11 cellular contexts compared by ENCODE assay signal in the genomic region with DNA sequence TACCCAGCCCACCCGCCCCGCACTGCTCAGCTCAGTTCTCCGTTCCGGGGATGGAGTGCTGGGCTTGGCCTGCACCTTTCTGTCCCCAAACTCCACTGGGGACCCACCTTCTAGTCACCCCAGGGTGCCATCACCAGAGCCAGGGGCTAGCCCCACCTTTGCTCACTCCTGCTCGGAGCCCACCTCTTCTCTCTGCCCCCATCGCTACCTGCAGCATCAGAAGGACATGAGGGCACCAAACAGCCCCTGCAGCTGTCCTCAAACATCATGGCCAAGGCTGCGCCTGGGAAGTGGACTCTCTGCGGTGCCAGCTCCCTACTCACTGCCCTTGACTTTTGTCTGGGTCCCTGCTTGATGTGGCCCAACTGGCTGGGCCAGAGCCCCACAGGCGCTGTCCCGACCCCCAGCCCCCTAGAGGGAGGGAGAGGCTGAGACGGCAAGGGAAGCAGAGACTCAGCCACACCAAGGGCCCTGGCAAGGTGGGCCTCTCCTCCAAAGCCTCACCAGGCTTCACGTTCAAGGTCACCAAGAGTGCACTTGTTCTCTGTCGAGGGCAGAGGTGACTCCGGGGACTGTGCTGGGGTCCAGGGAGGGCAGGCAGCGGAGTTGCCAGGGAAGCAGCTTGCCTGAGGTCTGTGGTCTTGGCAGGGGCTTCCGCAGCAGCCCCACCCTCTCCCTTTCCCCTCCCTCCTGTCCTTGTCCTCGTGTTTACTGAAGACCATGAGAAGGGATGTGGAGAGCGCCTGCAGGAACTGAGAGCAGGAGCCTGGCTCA. TPM values are rescaled to one million over a fixed set of nuclear protein-coding genes. Genes with fewer than 3 reads are reported as not detected.
DNase-seq lines count a peak whose midpoint lies in the region; ATAC-seq, FAIRE-seq and TF ChIP-seq lines count a peak whose summit lies in the region.
"Not testable (repeated sequence)": the region's sequence is repeated elsewhere in the genome, so short reads cannot be mapped to it uniquely, and the experiment has no call there.
"Had no signal": no experiment of that assay in that cellular context is flagged by ENCODE, and none has a peak within 500 bp of the region (broad histone marks: within the 10 kb centered on the region; RNA-seq: fewer than 3 reads in every experiment).

No MANE protein-coding gene starts in this region.

- not testable (repeated sequence) for TF ChIP-seq RAD21 in GM12878 (IDR thresholded peaks at IDR 0.05; ENCODE audit: insufficient read depth, low read depth, low read length)

- SMC1A ChIA-PET in GM12878 (lab: Charles Lee; ENCODE audit: uncharacterized antibody, unreplicated experiment): interaction anchor here (0.7 to 1.3 kb wide), 2 partner anchors 9 to 44 kb away, joined by 3 read pairs; no protein-coding TSS in a partner anchor

- not testable (repeated sequence) for H3K27me3 Mint-ChIP-seq in CD8-positive, alpha-beta T cell (ENCODE audit: low read depth); T-helper 1 cell treated with Interleukin-12 subunit alpha and Interleukin-12 subunit beta and Interleukin-4 antibody, amounts not matched to agents 30 μg/mL and 1 μg/mL, for 36 hours (ENCODE audit: low read depth); activated CD8-positive, alpha-beta T cell treated with anti-CD3 and anti-CD28 coated beads, Interleukin-2, amount 10 ng/mL, durations not matched to agents 7 days and 5 days (ENCODE audit: low read depth); naive thymus-derived CD8-positive, alpha-beta T cell; stimulated activated naive B cell treated with anti-CD40 and anti-IgM and Interleukin-4, amounts not matched to agents 10 μg/mL and 1 μg/mL and 100 μg/mL, for 72 hours

- H2AFZ ChIP-seq in GM12878 (ENCODE audit: control insufficient read depth, low read depth, low read length): not testable (repeated sequence)

- peak overlapping the region; percentile 71 for H3K27ac Mint-ChIP-seq in CD8-positive, alpha-beta T cell
- H3K27ac Mint-ChIP-seq in T-helper 1 cell treated with Interleukin-12 subunit alpha and Interleukin-12 subunit beta and Interleukin-4 antibody, amounts not matched to agents 30 μg/mL and 1 μg/mL, for 36 hours: peak overlapping the region; percentile 26
- H3K27ac Mint-ChIP-seq in activated CD8-positive, alpha-beta T cell treated with anti-CD3 and anti-CD28 coated beads, Interleukin-2, amount 10 ng/mL, durations not matched to agents 7 days and 5 days: peak overlapping the region; percentile 5
- peak overlapping the region in 6 of 10 donors; percentile 24 to 76 (median 50) for H3K27ac Mint-ChIP-seq in naive thymus-derived CD8-positive, alpha-beta T cell
- peak overlapping the region; percentile 65 for H3K27ac Mint-ChIP-seq in stimulated activated naive B cell treated with anti-CD40 and anti-IgM and Interleukin-4, amounts not matched to agents 10 μg/mL and 1 μg/mL and 100 μg/mL, for 72 hours

- WGBS in GM12878 (ENCODE audit: insufficient coverage, insufficient replicate concordance, low lambda C conversion rate, missing lambda C conversion rate): 51% methylated on average over 15 of the region's 18 CpGs

- H3K4me3 Mint-ChIP-seq in CD8-positive, alpha-beta T cell: peak overlapping the region; percentile 43
- H3K4me3 Mint-ChIP-seq in T-helper 1 cell treated with Interleukin-12 subunit alpha and Interleukin-12 subunit beta and Interleukin-4 antibody, amounts not matched to agents 30 μg/mL and 1 μg/mL, for 36 hours; activated CD8-positive, alpha-beta T cell treated with anti-CD3 and anti-CD28 coated beads, Interleukin-2, amount 10 ng/mL, durations not matched to agents 7 days and 5 days: not testable (repeated sequence)
- peak overlapping the region in 9 of 10 donors; percentile 45 to 91 (median 63) for H3K4me3 Mint-ChIP-seq in naive thymus-derived CD8-positive, alpha-beta T cell
- peak overlapping the region in 1 of 2 donors; percentile 39 for H3K4me3 Mint-ChIP-seq in stimulated activated naive B cell treated with anti-CD40 and anti-IgM and Interleukin-4, amounts not matched to agents 10 μg/mL and 1 μg/mL and 100 μg/mL, for 72 hours

- H3K36me3 Mint-ChIP-seq in CD8-positive, alpha-beta T cell; T-helper 1 cell treated with Interleukin-12 subunit alpha and Interleukin-12 subunit beta and Interleukin-4 antibody, amounts not matched to agents 30 μg/mL and 1 μg/mL, for 36 hours (ENCODE audit: low read depth); activated CD8-positive, alpha-beta T cell treated with anti-CD3 and anti-CD28 coated beads, Interleukin-2, amount 10 ng/mL, durations not matched to agents 7 days and 5 days (ENCODE audit: low read depth); naive thymus-derived CD8-positive, alpha-beta T cell; stimulated activated naive B cell treated with anti-CD40 and anti-IgM and Interleukin-4, amounts not matched to agents 10 μg/mL and 1 μg/mL and 100 μg/mL, for 72 hours: not testable (repeated sequence)

- TF ChIP-seq POLR2A in GM12878 (IDR thresholded peaks at IDR 0.05; ENCODE audit: low read depth, low read length): not testable (repeated sequence)

- not testable (repeated sequence) for H3K9ac ChIP-seq in GM12878 (ENCODE audit: control insufficient read depth, insufficient read depth, low read length)

- H3K4me1 ChIP-seq in CD8-positive, alpha-beta T cell (ENCODE audit: insufficient read depth, low read length): peaks cover 30% of the 10 kb centered on the region
- not testable (repeated sequence) for H3K4me1 ChIP-seq in GM12878 (ENCODE audit: control insufficient read depth, insufficient read depth, low read length)

- not testable (repeated sequence) for H3K4me3 ChIP-seq in CD8-positive, alpha-beta T cell (ENCODE audit: low read depth, low read length); GM12878

- H3K9me3 Mint-ChIP-seq in CD8-positive, alpha-beta T cell; T-helper 1 cell treated with Interleukin-12 subunit alpha and Interleukin-12 subunit beta and Interleukin-4 antibody, amounts not matched to agents 30 μg/mL and 1 μg/mL, for 36 hours; activated CD8-positive, alpha-beta T cell treated with anti-CD3 and anti-CD28 coated beads, Interleukin-2, amount 10 ng/mL, durations not matched to agents 7 days and 5 days (ENCODE audit: insufficient read depth); naive thymus-derived CD8-positive, alpha-beta T cell; stimulated activated naive B cell treated with anti-CD40 and anti-IgM and Interleukin-4, amounts not matched to agents 10 μg/mL and 1 μg/mL and 100 μg/mL, for 72 hours: not testable (repeated sequence)

- H3K79me2 ChIP-seq in GM12878 (ENCODE audit: control insufficient read depth, insufficient read depth, low read length): not testable (repeated sequence)

- TF ChIP-seq CTCF in CD8-positive, alpha-beta T cell (IDR thresholded peaks at IDR 0.05); GM12878 (IDR thresholded peaks at IDR 0.05 in 2 of 3, conservative IDR thresholded peaks at IDR 0.05 in 1 of 3; ENCODE audit: control insufficient read depth in 2 of 3, extremely low read depth in 1 of 3, insufficient read depth in 1 of 3, low read depth in 3 of 3, low read length in 3 of 3): not testable (repeated sequence)

- H3K27me3 ChIP-seq in CD8-positive, alpha-beta T cell (ENCODE audit: insufficient read depth, low read length); GM12878 (replicated peaks in 1 of 2; ENCODE audit: control insufficient read depth in 2 of 2, insufficient read depth in 2 of 2, low read length in 1 of 2): not testable (repeated sequence)

- RAD21 ChIA-PET in GM12878 (lab: Charles Lee; ENCODE audit: unreplicated experiment): not testable (repeated sequence)

- CTCF ChIA-PET in CD8-positive, alpha-beta T cell (lab: Charles Lee): interaction anchor here (1.1 kb wide), 1 partner anchor 172 kb away, joined by 3 read pairs; no protein-coding TSS in a partner anchor
- CTCF ChIA-PET in activated CD8-positive, alpha-beta T cell treated with anti-CD3 and anti-CD28 coated beads, Interleukin-2, amount 10 ng/mL, durations not matched to agents 7 days and 5 days (lab: Charles Lee): interaction anchor here (0.9 to 1.3 kb wide), 6 partner anchors 8 to 464 kb away, joined by 3 to 8 read pairs (median 4); no protein-coding TSS in a partner anchor
- CTCF ChIA-PET in GM12878 (lab: Yijun Ruan, JAX): interaction anchor here (0.6 to 1.3 kb wide), 2 partner anchors 72 to 459 kb away, joined by 3 read pairs; no protein-coding TSS in a partner anchor

- BruUV-seq in GM12878 (replicated peaks; lab: Mats Ljungman, UMichigan): not testable (repeated sequence)

- FAIRE-seq in GM12878 (lab: Jason Lieb, UNC): peak; percentile 18

- not testable (repeated sequence) for TF ChIP-seq EP300 in GM12878 (IDR thresholded peaks at IDR 0.05; ENCODE audit: borderline replicate concordance in 1 of 2, control insufficient read depth in 1 of 2, low read depth in 2 of 2, low read length in 2 of 2)

- POLR2A ChIA-PET in CD8-positive, alpha-beta T cell (lab: Charles Lee); activated CD8-positive, alpha-beta T cell treated with anti-CD3 and anti-CD28 coated beads, Interleukin-2, amount 10 ng/mL, durations not matched to agents 7 days and 5 days (lab: Charles Lee); GM12878 (lab: Charles Lee): not testable (repeated sequence)
- POLR2A ChIA-PET in naive thymus-derived CD8-positive, alpha-beta T cell (lab: Charles Lee): interaction anchor here (1.2 kb wide), 1 partner anchor 10 kb away, joined by 3 read pairs; no protein-coding TSS in a partner anchor

- H4K20me1 ChIP-seq in GM12878 (ENCODE audit: control insufficient read depth, insufficient read depth): not testable (repeated sequence)

- not testable (repeated sequence) for H3K27ac ChIP-seq in CD8-positive, alpha-beta T cell (ENCODE audit: low read depth, low read length); GM12878 (ENCODE audit: control insufficient read depth, insufficient read depth)

- peaks cover 33% of the 10 kb centered on the region for H3K4me1 Mint-ChIP-seq in CD8-positive, alpha-beta T cell (ENCODE audit: low read depth)
- H3K4me1 Mint-ChIP-seq in T-helper 1 cell treated with Interleukin-12 subunit alpha and Interleukin-12 subunit beta and Interleukin-4 antibody, amounts not matched to agents 30 μg/mL and 1 μg/mL, for 36 hours (ENCODE audit: low read depth): peaks cover 18% of the 10 kb centered on the region
- H3K4me1 Mint-ChIP-seq in activated CD8-positive, alpha-beta T cell treated with anti-CD3 and anti-CD28 coated beads, Interleukin-2, amount 10 ng/mL, durations not matched to agents 7 days and 5 days (ENCODE audit: low read depth): peaks cover 34% of the 10 kb centered on the region
- H3K4me1 Mint-ChIP-seq in naive thymus-derived CD8-positive, alpha-beta T cell: peaks cover 13 to 46% (median 33%) of the 10 kb centered on the region in 4 donors
- peaks cover 16 to 21% of the 10 kb centered on the region in 2 donors for H3K4me1 Mint-ChIP-seq in stimulated activated naive B cell treated with anti-CD40 and anti-IgM and Interleukin-4, amounts not matched to agents 10 μg/mL and 1 μg/mL and 100 μg/mL, for 72 hours

- intact Hi-C loops in CD8-positive, alpha-beta T cell (cut with DNase I, micrococcal nuclease); GM12878 (cut with micrococcal nuclease; ENCODE audit: unreplicated experiment): not testable (repeated sequence)

- in situ Hi-C loops in GM12878 (cut with MboI): not testable (repeated sequence)

- DNase-seq in CD8-positive, alpha-beta T cell; activated CD8-positive, alpha-beta T cell treated with anti-CD3 and anti-CD28 coated beads, Interleukin-2, amount 10 ng/mL, durations not matched to agents 7 days and 5 days; GM12878 (ENCODE audit: low read depth, low spot score); stimulated activated naive B cell treated with anti-CD40 and anti-IgM and Interleukin-4, amounts not matched to agents 10 μg/mL and 1 μg/mL and 100 μg/mL, for 72 hours: not testable (repeated sequence)
- peak; percentile 41 for DNase-seq in left lobe of liver (ENCODE audit: low spot score)
- DNase-seq in naive thymus-derived CD8-positive, alpha-beta T cell: peak in 1 of 10 donors; percentile 34

- H3K9me3 ChIP-seq in CD8-positive, alpha-beta T cell (ENCODE audit: low read length); GM12878 (replicated peaks; ENCODE audit: control insufficient read depth, insufficient read depth, low read length): not testable (repeated sequence)

- H3K4me2 ChIP-seq in GM12878 (ENCODE audit: control insufficient read depth, insufficient read depth): not testable (repeated sequence)

- not testable (repeated sequence) for ATAC-seq in CD8-positive, alpha-beta T cell; activated CD8-positive, alpha-beta T cell treated with anti-CD3 and anti-CD28 coated beads, Interleukin-2, amount 10 ng/mL, durations not matched to agents 7 days and 5 days; GM12878; left lobe of liver; naive thymus-derived CD8-positive, alpha-beta T cell
- peak; percentile 5 to 13 for ATAC-seq in stimulated activated naive B cell treated with anti-CD40 and anti-IgM and Interleukin-4, amounts not matched to agents 10 μg/mL and 1 μg/mL and 100 μg/mL, for 72 hours (replicated peaks)

- not testable (repeated sequence) for H3K36me3 ChIP-seq in CD8-positive, alpha-beta T cell (ENCODE audit: insufficient read depth, low read length); GM12878 (ENCODE audit: control insufficient read depth in 2 of 2, insufficient read depth in 2 of 2, low read length in 1 of 2)

RNA-seq across cellular contexts. Expression of gene ALPP, which starts 13.6 kb away (rescaled TPM):
- total RNA-seq in CD8-positive, alpha-beta T cell: not detected
- not detected for total RNA-seq in activated CD8-positive, alpha-beta T cell treated with anti-CD3 and anti-CD28 coated beads, Interleukin-2, amount 10 ng/mL, durations not matched to agents 7 days and 5 days
- not detected in 2 replicates for total RNA-seq in GM12878 (2013; cell fraction: nucleolus; rRNA removed)
- not detected in 2 replicates for total RNA-seq in GM12878 (2014; rRNA removed)
- not detected in 2 replicates for total RNA-seq in GM12878 (2014; rRNA removed; fragmentation: Illumina TruSeq; extraction: Trizol)
- not detected in 2 replicates for total RNA-seq in GM12878 (2021)
- polyA plus RNA-seq in GM12878 (2011; ENCODE audit: low read depth): not detected
- not detected in 2 replicates for polyA plus RNA-seq in GM12878 (2011; rRNA removed)
- polyA plus RNA-seq in GM12878 (2011; cell fraction: cytosol; rRNA removed): not detected in 2 replicates
- not detected in 2 replicates for polyA plus RNA-seq in GM12878 (2011; cell fraction: nucleus; rRNA removed)
- 0.13 TPM in 1 of 2 replicates, not detected in the other for polyA plus RNA-seq in GM12878 (2012)
- polyA plus RNA-seq in GM12878 (2014; fragmentation: Illumina TruSeq; extraction: Trizol): 0.21 TPM in 1 of 2 replicates, not detected in the other
- polyA plus RNA-seq in GM12878 (2014; fragmentation: Nextera tagmentation; extraction: Ambion mirVana): not detected
- polyA plus RNA-seq in GM12878 (2014; rRNA removed): not detected in 2 replicates
- polyA plus RNA-seq in GM12878 (2016; fragmentation: Nextera tagmentation; extraction: Ambion mirVana): not detected
- not detected in 2 replicates for polyA minus RNA-seq in GM12878 (2011; rRNA and poly(A)+ RNA removed)
- polyA minus RNA-seq in GM12878 (2011; cell fraction: cytosol; rRNA and poly(A)+ RNA removed): not detected in 2 replicates
- polyA minus RNA-seq in GM12878 (2011; cell fraction: nucleus; rRNA and poly(A)+ RNA removed): not detected in 2 replicates
- 0.20 TPM for total RNA-seq in left lobe of liver
- total RNA-seq in naive thymus-derived CD8-positive, alpha-beta T cell: not detected
- not detected for polyA plus RNA-seq in naive thymus-derived CD8-positive, alpha-beta T cell
- total RNA-seq: Daoy, HFFc6, K562 had no signal
- polyA plus RNA-seq: CD14-positive monocyte had no signal

RNA-seq across cellular contexts. Expression of gene ALPG, which starts 41.7 kb away (rescaled TPM):
- not detected for total RNA-seq in CD8-positive, alpha-beta T cell
- total RNA-seq in activated CD8-positive, alpha-beta T cell treated with anti-CD3 and anti-CD28 coated beads, Interleukin-2, amount 10 ng/mL, durations not matched to agents 7 days and 5 days: not detected
- total RNA-seq in GM12878 (2013; cell fraction: nucleolus; rRNA removed): not detected in 2 replicates
- total RNA-seq in GM12878 (2014; rRNA removed): not detected in 2 replicates
- not detected in 2 replicates for total RNA-seq in GM12878 (2014; rRNA removed; fragmentation: Illumina TruSeq; extraction: Trizol)
- not detected in 2 replicates for total RNA-seq in GM12878 (2021)
- polyA plus RNA-seq in GM12878 (2011; ENCODE audit: low read depth): not detected
- not detected in 2 replicates for polyA plus RNA-seq in GM12878 (2011; rRNA removed)
- not detected in 2 replicates for polyA plus RNA-seq in GM12878 (2011; cell fraction: cytosol; rRNA removed)
- not detected in 2 replicates for polyA plus RNA-seq in GM12878 (2011; cell fraction: nucleus; rRNA removed)
- 0.07 TPM in 1 of 2 replicates, not detected in the other for polyA plus RNA-seq in GM12878 (2012)
- polyA plus RNA-seq in GM12878 (2014; fragmentation: Illumina TruSeq; extraction: Trizol): not detected in 2 replicates
- not detected for polyA plus RNA-seq in GM12878 (2014; fragmentation: Nextera tagmentation; extraction: Ambion mirVana)
- not detected in 2 replicates for polyA plus RNA-seq in GM12878 (2014; rRNA removed)
- not detected for polyA plus RNA-seq in GM12878 (2016; fragmentation: Nextera tagmentation; extraction: Ambion mirVana)
- polyA minus RNA-seq in GM12878 (2011; rRNA and poly(A)+ RNA removed): not detected in 2 replicates
- polyA minus RNA-seq in GM12878 (2011; cell fraction: cytosol; rRNA and poly(A)+ RNA removed): not detected in 2 replicates
- polyA minus RNA-seq in GM12878 (2011; cell fraction: nucleus; rRNA and poly(A)+ RNA removed): not detected in 2 replicates
- total RNA-seq in left lobe of liver: not detected
- total RNA-seq in naive thymus-derived CD8-positive, alpha-beta T cell: not detected
- not detected for polyA plus RNA-seq in naive thymus-derived CD8-positive, alpha-beta T cell
- total RNA-seq: Daoy, HFFc6, K562 had no signal
- polyA plus RNA-seq: CD14-positive monocyte, K562 had no signal

Comparison
In these comparisons a context has a peak if more than half of its experiments do, and no peak if none do; other contexts are left out.
1. H3K27ac Mint-ChIP-seq: peak in every context shown above with its lines; median percentile 71 in CD8-positive, alpha-beta T cell; 65 in stimulated activated naive B cell treated with anti-CD40 and anti-IgM and Interleukin-4, amounts not matched to agents 10 μg/mL and 1 μg/mL and 100 μg/mL, for 72 hours; 50 in naive thymus-derived CD8-positive, alpha-beta T cell; 26 in T-helper 1 cell treated with Interleukin-12 subunit alpha and Interleukin-12 subunit beta and Interleukin-4 antibody, amounts not matched to agents 30 μg/mL and 1 μg/mL, for 36 hours; 5 in activated CD8-positive, alpha-beta T cell treated with anti-CD3 and anti-CD28 coated beads, Interleukin-2, amount 10 ng/mL, durations not matched to agents 7 days and 5 days.